Comparison of ENCODE assay signal across 37 cellular contexts in the genomic region with DNA sequence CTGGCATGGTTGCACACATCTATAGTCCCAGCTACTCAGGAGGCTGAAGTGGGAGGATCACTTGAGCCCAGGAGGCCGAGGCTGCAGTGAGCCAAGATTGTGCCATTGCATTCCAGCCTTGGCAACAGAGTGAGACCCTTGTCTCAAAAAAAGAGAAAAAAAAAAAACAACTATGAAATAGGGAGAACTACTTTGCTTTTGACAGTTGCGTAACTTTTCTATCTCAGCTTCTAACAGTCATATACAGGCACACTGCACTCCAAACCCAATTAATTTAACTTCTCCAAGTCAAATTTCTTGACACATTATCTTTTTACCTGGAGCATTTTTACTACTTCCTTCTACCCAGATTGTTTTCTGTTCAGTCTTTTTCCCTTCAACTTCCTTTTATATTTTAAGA. TPM values are rescaled to one million over a fixed set of nuclear protein-coding genes. Genes with fewer than 3 reads are reported as not detected.
"Had no signal": no experiment of that assay in that cellular context is flagged by ENCODE, and none has a peak within 500 bp of the region (broad histone marks: within the 10 kb centered on the region; RNA-seq: fewer than 3 reads in every experiment).

No MANE protein-coding gene starts in this region.

- FAIRE-seq: astrocyte, bronchial epithelial cell had no signal

- H3K4me1 ChIP-seq: adrenal gland, ascending aorta, body of pancreas, breast epithelium had no signal

- H3K27me3 ChIP-seq: adrenal gland, ascending aorta, body of pancreas, brain microvascular endothelial cell, breast epithelium, cardiac muscle cell had no signal

- H3K9me3 ChIP-seq: adrenal gland, ascending aorta, body of pancreas, breast epithelium had no signal

- DNase-seq: activated effector memory CD4-positive, alpha-beta T cell treated with anti-CD3 and anti-CD28 coated beads, Interleukin-2, amount 50 U/mL, for 16 hours; activated effector memory CD4-positive, alpha-beta T cell treated with Interleukin-2 at 50 U/mL for 16 hours; activated gamma-delta T cell; activated gamma-delta T cell treated with Interleukin-2 at 50 U/mL for 16 hours; activated naive CD4-positive, alpha-beta T cell; activated naive CD4-positive, alpha-beta T cell treated with anti-CD3 and anti-CD28 coated beads for 36 hours; activated naive CD4-positive, alpha-beta T cell treated with anti-CD3 and anti-CD28 coated beads, Interleukin-2, amount 10 ng/mL, durations not matched to agents 7 days and 5 days; activated naive CD4-positive, alpha-beta T cell treated with anti-CD3 and anti-CD28 coated beads, Interleukin-2, amount 50 U/mL, for 16 hours; activated naive CD4-positive, alpha-beta T cell treated with Interleukin-2 at 50 U/mL for 16 hours; activated naive CD8-positive, alpha-beta T cell treated with anti-CD3 and anti-CD28 coated beads for 36 hours; activated naive CD8-positive, alpha-beta T cell treated with anti-CD3 and anti-CD28 coated beads, Interleukin-2, amount 10 ng/mL, durations not matched to agents 7 days and 5 days; activated naive CD8-positive, alpha-beta T cell treated with anti-CD3 and anti-CD28 coated beads, Interleukin-2, amount 50 U/mL, for 24 hours; activated T-cell treated with anti-CD3 and anti-CD28 coated beads, Interleukin-2, amount 50 U/mL, for 24 hours; activated T-cell treated with anti-CD3 and anti-CD28 coated beads, Interleukin-2, amount 50 U/mL, for 4 hours; activated T-cell treated with anti-CD3 and anti-CD28 coated beads, Interleukin-2, amount 50 U/mL, for 48 hours; activated T-cell treated with anti-CD3 and anti-CD28 coated beads, Interleukin-2, amount 50 U/mL, for 72 hours; adrenal gland; amniotic stem cell; amygdala; anterior cingulate cortex; aorta; body of pancreas; brain microvascular endothelial cell; caudate nucleus; central memory CD4-positive, alpha-beta T cell; cerebellar nuclear complex had no signal

- ATAC-seq: activated naive CD4-positive, alpha-beta T cell treated with anti-CD3 and anti-CD28 coated beads, Interleukin-2, amount 50 U/mL, for 72 hours; activated naive CD8-positive, alpha-beta T cell treated with anti-CD3 and anti-CD28 coated beads, Interleukin-2, amount 50 U/mL, for 24 hours; activated T-cell treated with anti-CD3 and anti-CD28 coated beads, Interleukin-2, amount 50 U/mL, for 4 hours; activated T-cell treated with anti-CD3 and anti-CD28 coated beads, Interleukin-2, amount 50 U/mL, for 72 hours; activated T-helper 17 cell treated with anti-CD3 and anti-CD28 coated beads, Interleukin-2, amount 50 U/mL, for 72 hours; body of pancreas had no signal

- H3K27ac ChIP-seq: adrenal gland, ascending aorta, body of pancreas, brain microvascular endothelial cell, breast epithelium, cardiac muscle cell had no signal

- H3K36me3 ChIP-seq: adrenal gland, ascending aorta, brain microvascular endothelial cell, breast epithelium, cardiac muscle cell had no signal

- H3K4me3 ChIP-seq: adrenal gland, ascending aorta, body of pancreas, breast epithelium, cardiac muscle cell had no signal

RNA-seq across cellular contexts. Expression of a gene that starts 24.1 kb away (rescaled TPM):
- total RNA-seq: activated naive CD4-positive, alpha-beta T cell treated with anti-CD3 and anti-CD28 coated beads for 36 hours; activated naive CD4-positive, alpha-beta T cell treated with anti-CD3 and anti-CD28 coated beads, Interleukin-2, amount 50 U/mL, for 72 hours; activated naive CD8-positive, alpha-beta T cell treated with anti-CD3 and anti-CD28 coated beads for 36 hours; activated naive CD8-positive, alpha-beta T cell treated with anti-CD3 and anti-CD28 coated beads, Interleukin-2, amount 10 ng/mL, durations not matched to agents 7 days and 5 days; activated T-cell treated with anti-CD3 and anti-CD28 coated beads, Interleukin-2, amount 50 U/mL, for 4 hours; activated T-cell treated with anti-CD3 and anti-CD28 coated beads, Interleukin-2, amount 50 U/mL, for 72 hours; activated T-helper 1 cell treated with anti-CD3 and anti-CD28 coated beads, Interleukin-12 subunit alpha, Interleukin-12 subunit beta, Interleukin-2, Interleukin-4 antibody, amounts not matched to agents 30 ng/mL and 10 ng/mL and 1 ng/mL, durations not matched to agents 14 hours and 24 hours and 36 hours; activated T-helper 17 cell treated with anti-CD3 and anti-CD28 coated beads, Interleukin-2, amount 50 U/mL, for 72 hours; activated T-helper 2 cell treated with anti-CD3 and anti-CD28 coated beads, Interferon-gamma antibody, Interleukin-2, Interleukin-4, amounts not matched to agents 10 μg/mL and 5 μg/mL and 100 μg/mL, durations not matched to agents 14 hours and 24 hours and 36 hours; aorta; ascending aorta; astrocyte; body of pancreas; bronchial epithelial cell; chondrocyte had no signal
- polyA plus RNA-seq: adipose tissue, adrenal gland, aorta had no signal
